ENCODE assay signal across 29 cellular contexts in genomic region chr20:57598060-57598459, GRCh38. TPM values are rescaled to one million over a fixed set of nuclear protein-coding genes. Genes with fewer than 3 reads are reported as not detected.
"Had no signal": no experiment of that assay in that cellular context is flagged by ENCODE, and none has a peak within 500 bp of the region (broad histone marks: within the 10 kb centered on the region; RNA-seq: fewer than 3 reads in every experiment).

No MANE protein-coding gene starts in this region.

- H3K4me3 Mint-ChIP-seq: activated CD4-positive, alpha-beta memory T cell treated with anti-CD3 and anti-CD28 coated beads for 36 hours; activated CD4-positive, alpha-beta T cell treated with anti-CD3 and anti-CD28 coated beads, Interleukin-2, amount 10 ng/mL, durations not matched to agents 7 days and 5 days; activated naive CD8-positive, alpha-beta T cell treated with anti-CD3 and anti-CD28 coated beads, Interleukin-2, amount 10 ng/mL, durations not matched to agents 7 days and 5 days; activated T-helper 17 cell treated with anti-CD3 and anti-CD28 coated beads, Interleukin-2, amount 50 U/mL, for 72 hours; T-cell had no signal

- DNase-seq: activated CD4-positive, alpha-beta memory T cell treated with anti-CD3 and anti-CD28 coated beads for 36 hours; activated CD4-positive, alpha-beta T cell treated with anti-CD3 and anti-CD28 coated beads, Interleukin-2, amount 10 ng/mL, durations not matched to agents 7 days and 5 days; activated CD4-positive, CD25-positive, alpha-beta regulatory T cell; activated CD8-positive, alpha-beta memory T cell treated with anti-CD3 and anti-CD28 coated beads for 24 hours; activated gamma-delta T cell; activated naive CD4-positive, alpha-beta T cell treated with anti-CD3 and anti-CD28 coated beads, Interleukin-2, amount 50 U/mL, for 16 hours; activated naive CD8-positive, alpha-beta T cell treated with anti-CD3 and anti-CD28 coated beads, Interleukin-2, amount 10 ng/mL, durations not matched to agents 7 days and 5 days; activated T-cell treated with anti-CD3 and anti-CD28 coated beads for 4 hours; activated T-cell treated with anti-CD3 and anti-CD28 coated beads, Interleukin-2, amount 50 U/mL, for 48 hours; adrenal gland; anterior cingulate cortex; MG63; MV-4-11; NCI-H1092 treated with DMSO at 0.1 percent for 48 hours; NCI-H1417 treated with DMSO at 0.1 percent for 48 hours; NCI-H1694; NCI-H2029 treated with DMSO at 0.1 percent for 48 hours; NCI-H510A treated with DMSO at 0.1 percent for 48 hours; NCI-H69; NK-92 treated with Interleukin-12 subunit alpha and Interleukin-12 subunit beta, amount 100 ng/mL, for 24 hours; Peyer's patch; SHP77 treated with DMSO at 0.1 percent for 48 hours; T-cell; T-helper 2 cell; T1000 had no signal

- H3K27me3 ChIP-seq: adrenal gland, MG63, Peyer's patch had no signal

- H3K36me3 ChIP-seq: adrenal gland, MG63, Peyer's patch had no signal

- H3K4me3 ChIP-seq: adrenal gland, MG63, Peyer's patch had no signal

- ATAC-seq: activated T-helper 17 cell treated with anti-CD3 and anti-CD28 coated beads, Interleukin-2, amount 50 U/mL, for 72 hours; T-cell had no signal

- H3K9me3 ChIP-seq: adrenal gland, MG63, Peyer's patch had no signal

- H3K4me1 ChIP-seq: adrenal gland had no signal

- H3K36me3 Mint-ChIP-seq: activated CD4-positive, alpha-beta memory T cell treated with anti-CD3 and anti-CD28 coated beads for 36 hours; activated naive CD8-positive, alpha-beta T cell treated with anti-CD3 and anti-CD28 coated beads, Interleukin-2, amount 10 ng/mL, durations not matched to agents 7 days and 5 days; T-cell had no signal

- H3K27ac Mint-ChIP-seq: activated CD4-positive, alpha-beta memory T cell treated with anti-CD3 and anti-CD28 coated beads for 36 hours; activated naive CD8-positive, alpha-beta T cell treated with anti-CD3 and anti-CD28 coated beads, Interleukin-2, amount 10 ng/mL, durations not matched to agents 7 days and 5 days; activated T-helper 17 cell treated with anti-CD3 and anti-CD28 coated beads, Interleukin-2, amount 50 U/mL, for 72 hours; T-cell had no signal

- FAIRE-seq: TTC549 had no signal

- H3K9me3 Mint-ChIP-seq: activated CD4-positive, alpha-beta memory T cell treated with anti-CD3 and anti-CD28 coated beads for 36 hours; activated CD4-positive, alpha-beta T cell treated with anti-CD3 and anti-CD28 coated beads, Interleukin-2, amount 10 ng/mL, durations not matched to agents 7 days and 5 days; activated naive CD8-positive, alpha-beta T cell treated with anti-CD3 and anti-CD28 coated beads, Interleukin-2, amount 10 ng/mL, durations not matched to agents 7 days and 5 days; activated T-helper 17 cell treated with anti-CD3 and anti-CD28 coated beads, Interleukin-2, amount 50 U/mL, for 72 hours; T-cell had no signal

- H3K27ac ChIP-seq: adrenal gland, Peyer's patch, RWPE1 had no signal

RNA-seq across cellular contexts. Expression of gene ZBP1, which starts 22.2 kb away (rescaled TPM):
- total RNA-seq: SK-MEL-5 had no signal

RNA-seq across cellular contexts. Expression of gene PCK1, which starts 37.1 kb away (rescaled TPM):
- total RNA-seq: activated CD4-positive, alpha-beta memory T cell treated with anti-CD3 and anti-CD28 coated beads for 36 hours; activated CD4-positive, alpha-beta T cell treated with anti-CD3 and anti-CD28 coated beads, Interleukin-2, amount 10 ng/mL, durations not matched to agents 7 days and 5 days; activated naive CD8-positive, alpha-beta T cell treated with anti-CD3 and anti-CD28 coated beads, Interleukin-2, amount 10 ng/mL, durations not matched to agents 7 days and 5 days; activated T-helper 17 cell treated with anti-CD3 and anti-CD28 coated beads, Interleukin-2, amount 50 U/mL, for 72 hours had no signal
